In genomic region chr13:104099750-104100149, GRCh38 we compare ENCODE assay signal across 30 cellular contexts.
"Had no signal": no experiment of that assay in that cellular context is flagged by ENCODE, and none has a peak within 500 bp of the region (broad histone marks: within the 10 kb centered on the region; RNA-seq: fewer than 3 reads in every experiment).

No MANE protein-coding gene starts in this region.

- H3K27ac ChIP-seq: adrenal gland, ascending aorta, body of pancreas, brain microvascular endothelial cell, breast epithelium, cardiac muscle cell had no signal

- ATAC-seq: activated naive CD4-positive, alpha-beta T cell treated with anti-CD3 and anti-CD28 coated beads, Interleukin-2, amount 50 U/mL, for 72 hours; activated naive CD8-positive, alpha-beta T cell treated with anti-CD3 and anti-CD28 coated beads, Interleukin-2, amount 50 U/mL, for 24 hours; activated T-cell treated with anti-CD3 and anti-CD28 coated beads, Interleukin-2, amount 50 U/mL, for 4 hours; activated T-cell treated with anti-CD3 and anti-CD28 coated beads, Interleukin-2, amount 50 U/mL, for 72 hours; activated T-helper 17 cell treated with anti-CD3 and anti-CD28 coated beads, Interleukin-2, amount 50 U/mL, for 72 hours; body of pancreas had no signal

- DNase-seq: activated effector memory CD4-positive, alpha-beta T cell treated with anti-CD3 and anti-CD28 coated beads, Interleukin-2, amount 50 U/mL, for 16 hours; activated effector memory CD4-positive, alpha-beta T cell treated with Interleukin-2 at 50 U/mL for 16 hours; activated gamma-delta T cell; activated gamma-delta T cell treated with Interleukin-2 at 50 U/mL for 16 hours; activated naive CD4-positive, alpha-beta T cell; activated naive CD4-positive, alpha-beta T cell treated with anti-CD3 and anti-CD28 coated beads for 36 hours; activated naive CD4-positive, alpha-beta T cell treated with anti-CD3 and anti-CD28 coated beads, Interleukin-2, amount 10 ng/mL, durations not matched to agents 7 days and 5 days; activated naive CD4-positive, alpha-beta T cell treated with anti-CD3 and anti-CD28 coated beads, Interleukin-2, amount 50 U/mL, for 16 hours; activated naive CD4-positive, alpha-beta T cell treated with Interleukin-2 at 50 U/mL for 16 hours; activated naive CD8-positive, alpha-beta T cell treated with anti-CD3 and anti-CD28 coated beads for 36 hours; activated naive CD8-positive, alpha-beta T cell treated with anti-CD3 and anti-CD28 coated beads, Interleukin-2, amount 10 ng/mL, durations not matched to agents 7 days and 5 days; activated naive CD8-positive, alpha-beta T cell treated with anti-CD3 and anti-CD28 coated beads, Interleukin-2, amount 50 U/mL, for 24 hours; activated T-cell treated with anti-CD3 and anti-CD28 coated beads, Interleukin-2, amount 50 U/mL, for 4 hours; activated T-cell treated with anti-CD3 and anti-CD28 coated beads, Interleukin-2, amount 50 U/mL, for 48 hours; activated T-cell treated with anti-CD3 and anti-CD28 coated beads, Interleukin-2, amount 50 U/mL, for 72 hours; adrenal gland; amniotic stem cell; amygdala; anterior cingulate cortex; aorta; body of pancreas; brain microvascular endothelial cell; caudate nucleus; central memory CD4-positive, alpha-beta T cell; cerebellar nuclear complex had no signal

- H3K9me3 ChIP-seq: adrenal gland, ascending aorta, body of pancreas, breast epithelium had no signal

- H3K4me1 ChIP-seq: adrenal gland, ascending aorta, breast epithelium had no signal

- H3K27me3 ChIP-seq: adrenal gland, ascending aorta, body of pancreas, brain microvascular endothelial cell, breast epithelium, cardiac muscle cell had no signal

- H3K4me3 ChIP-seq: adrenal gland, ascending aorta, body of pancreas, breast epithelium, cardiac muscle cell had no signal

- H3K36me3 ChIP-seq: adrenal gland, ascending aorta, brain microvascular endothelial cell, breast epithelium, cardiac muscle cell had no signal
